2 cellular contexts compared by ENCODE assay signal in the genomic region with DNA sequence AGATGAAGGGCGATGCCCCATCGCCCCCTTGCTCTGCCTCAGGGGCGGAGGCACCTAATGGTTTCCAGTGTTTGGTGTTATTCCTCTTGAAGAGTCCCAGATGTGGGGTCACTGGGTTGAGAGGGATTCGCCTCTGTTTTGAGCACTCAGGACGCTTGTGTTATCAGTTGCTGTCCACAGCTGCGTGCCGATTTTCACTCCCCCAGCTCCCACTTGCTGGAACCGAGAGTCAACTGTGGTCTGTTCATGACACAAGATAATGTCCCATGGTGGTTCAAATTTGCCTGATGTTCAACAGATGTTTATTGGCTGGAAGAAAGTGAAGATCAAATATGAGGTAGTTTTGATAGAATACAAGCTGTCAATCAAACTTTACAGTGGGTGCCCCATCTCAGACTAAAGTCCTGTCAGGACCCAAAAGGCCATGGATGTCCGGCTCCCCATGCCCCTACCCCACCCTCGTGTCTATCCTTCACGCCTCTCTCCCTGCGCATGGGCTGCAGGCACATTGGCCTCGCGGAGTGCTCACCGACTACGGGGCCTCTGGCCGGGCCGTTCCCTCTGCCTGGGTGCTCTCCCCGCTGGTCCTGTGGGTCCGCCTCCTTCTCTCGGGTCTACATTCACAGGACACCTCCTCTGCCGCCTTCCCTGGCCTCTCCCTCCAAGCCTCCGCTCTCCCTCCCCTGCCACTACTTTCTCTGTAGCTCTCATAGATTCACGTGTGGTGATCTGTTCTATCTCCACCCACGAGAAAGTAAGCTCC.
TF ChIP-seq lines count a peak whose summit lies in the region.

No MANE protein-coding gene starts in this region.

TF ChIP-seq in HEK293, 187 proteins besides CTCF, POLR2A, EP300 and RAD21:
- TF ChIP-seq ZNF843 (tag by site-specific recombination; IDR thresholded peaks at IDR 0.05) (no peak), ZNF768 (tag by site-specific recombination; IDR thresholded peaks at IDR 0.05) (no peak), ZNF174 (tag by site-specific recombination; IDR thresholded peaks at IDR 0.05) (no peak), ZNF341 (tag by site-specific recombination; IDR thresholded peaks at IDR 0.05; ENCODE audit: low read depth) (peak; percentile 27; the same call in 1 of the 2 replicates), EGR2 (tag by site-specific recombination; IDR thresholded peaks at IDR 0.05; ENCODE audit: low read depth) (no peak)

TF ChIP-seq in K562, 482 proteins besides CTCF, POLR2A, EP300 and RAD21:
- peak; percentile 23 to 41; a peak in 2 of 4 replicates for TF ChIP-seq NRF1 (conservative IDR thresholded peaks at IDR 0.05 in 1 of 2, IDR thresholded peaks at IDR 0.05 in 1 of 2)
- peak; percentile 64 for TF ChIP-seq BHLHE40 (IDR thresholded peaks at IDR 0.05; ENCODE audit: low read length)
- TF ChIP-seq, protein P1, sequence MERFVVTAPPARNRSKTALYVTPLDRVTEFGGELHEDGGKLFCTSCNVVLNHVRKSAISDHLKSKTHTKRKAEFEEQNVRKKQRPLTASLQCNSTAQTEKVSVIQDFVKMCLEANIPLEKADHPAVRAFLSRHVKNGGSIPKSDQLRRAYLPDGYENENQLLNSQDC (CRISPR knock-in tag; IDR thresholded peaks at IDR 0.05): no peak
- TF ChIP-seq, protein P2, sequence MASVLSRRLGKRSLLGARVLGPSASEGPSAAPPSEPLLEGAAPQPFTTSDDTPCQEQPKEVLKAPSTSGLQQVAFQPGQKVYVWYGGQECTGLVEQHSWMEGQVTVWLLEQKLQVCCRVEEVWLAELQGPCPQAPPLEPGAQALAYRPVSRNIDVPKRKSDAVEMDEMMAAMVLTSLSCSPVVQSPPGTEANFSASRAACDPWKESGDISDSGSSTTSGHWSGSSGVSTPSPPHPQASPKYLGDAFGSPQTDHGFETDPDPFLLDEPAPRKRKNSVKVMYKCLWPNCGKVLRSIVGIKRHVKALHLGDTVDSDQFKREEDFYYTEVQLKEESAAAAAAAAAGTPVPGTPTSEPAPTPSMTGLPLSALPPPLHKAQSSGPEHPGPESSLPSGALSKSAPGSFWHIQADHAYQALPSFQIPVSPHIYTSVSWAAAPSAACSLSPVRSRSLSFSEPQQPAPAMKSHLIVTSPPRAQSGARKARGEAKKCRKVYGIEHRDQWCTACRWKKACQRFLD (CRISPR knock-in tag; IDR thresholded peaks at IDR 0.05): peak; percentile 37; the same call in 1 of the 2 replicates
- no peak for TF ChIP-seq MIER1 (IDR thresholded peaks at IDR 0.05; ENCODE audit: low read depth)
- no peak for TF ChIP-seq MCM7 (IDR thresholded peaks at IDR 0.05)
- TF ChIP-seq, protein P3, sequence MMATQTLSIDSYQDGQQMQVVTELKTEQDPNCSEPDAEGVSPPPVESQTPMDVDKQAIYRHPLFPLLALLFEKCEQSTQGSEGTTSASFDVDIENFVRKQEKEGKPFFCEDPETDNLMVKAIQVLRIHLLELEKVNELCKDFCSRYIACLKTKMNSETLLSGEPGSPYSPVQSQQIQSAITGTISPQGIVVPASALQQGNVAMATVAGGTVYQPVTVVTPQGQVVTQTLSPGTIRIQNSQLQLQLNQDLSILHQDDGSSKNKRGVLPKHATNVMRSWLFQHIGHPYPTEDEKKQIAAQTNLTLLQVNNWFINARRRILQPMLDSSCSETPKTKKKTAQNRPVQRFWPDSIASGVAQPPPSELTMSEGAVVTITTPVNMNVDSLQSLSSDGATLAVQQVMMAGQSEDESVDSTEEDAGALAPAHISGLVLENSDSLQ (IDR thresholded peaks at IDR 0.05): peak; percentile 80
- TF ChIP-seq TCF3 (CRISPR knock-in tag; IDR thresholded peaks at IDR 0.05): peak; percentile 69
- peak; percentile 79 for TF ChIP-seq CBFA2T3 (IDR thresholded peaks at IDR 0.05)
- TF ChIP-seq, protein P4, sequence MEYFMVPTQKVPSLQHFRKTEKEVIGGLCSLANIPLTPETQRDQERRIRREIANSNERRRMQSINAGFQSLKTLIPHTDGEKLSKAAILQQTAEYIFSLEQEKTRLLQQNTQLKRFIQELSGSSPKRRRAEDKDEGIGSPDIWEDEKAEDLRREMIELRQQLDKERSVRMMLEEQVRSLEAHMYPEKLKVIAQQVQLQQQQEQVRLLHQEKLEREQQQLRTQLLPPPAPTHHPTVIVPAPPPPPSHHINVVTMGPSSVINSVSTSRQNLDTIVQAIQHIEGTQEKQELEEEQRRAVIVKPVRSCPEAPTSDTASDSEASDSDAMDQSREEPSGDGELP (CRISPR knock-in tag; IDR thresholded peaks at IDR 0.05; ENCODE audit: borderline replicate concordance): peak; percentile 75
- TF ChIP-seq KDM5B (IDR thresholded peaks at IDR 0.05; ENCODE audit: insufficient replicate concordance, low read depth, low read length): no peak
- TF ChIP-seq TAL1 (IDR thresholded peaks at IDR 0.05): peak; percentile 29
- peak; percentile 53; the same call in 1 of the 2 replicates for TF ChIP-seq KLF16 (IDR thresholded peaks at IDR 0.05)
- TF ChIP-seq TEAD4 (IDR thresholded peaks at IDR 0.05; ENCODE audit: low read length): peak; percentile 50
- no peak for TF ChIP-seq TEAD4 (CRISPR knock-in tag; IDR thresholded peaks at IDR 0.05; ENCODE audit: borderline replicate concordance)
- TF ChIP-seq CBFA2T2 (conservative IDR thresholded peaks at IDR 0.05): peak; percentile 60
- TF ChIP-seq CXXC5 (CRISPR knock-in tag; IDR thresholded peaks at IDR 0.05): peak; percentile 25; the same call in 1 of the 2 replicates
- peak; percentile 46 for TF ChIP-seq ARID1B (IDR thresholded peaks at IDR 0.05)
- no peak for TF ChIP-seq SREBF1 (IDR thresholded peaks at IDR 0.05; ENCODE audit: borderline replicate concordance, low read depth, low read length)
